14 cellular contexts compared by ENCODE assay signal in the genomic region with DNA sequence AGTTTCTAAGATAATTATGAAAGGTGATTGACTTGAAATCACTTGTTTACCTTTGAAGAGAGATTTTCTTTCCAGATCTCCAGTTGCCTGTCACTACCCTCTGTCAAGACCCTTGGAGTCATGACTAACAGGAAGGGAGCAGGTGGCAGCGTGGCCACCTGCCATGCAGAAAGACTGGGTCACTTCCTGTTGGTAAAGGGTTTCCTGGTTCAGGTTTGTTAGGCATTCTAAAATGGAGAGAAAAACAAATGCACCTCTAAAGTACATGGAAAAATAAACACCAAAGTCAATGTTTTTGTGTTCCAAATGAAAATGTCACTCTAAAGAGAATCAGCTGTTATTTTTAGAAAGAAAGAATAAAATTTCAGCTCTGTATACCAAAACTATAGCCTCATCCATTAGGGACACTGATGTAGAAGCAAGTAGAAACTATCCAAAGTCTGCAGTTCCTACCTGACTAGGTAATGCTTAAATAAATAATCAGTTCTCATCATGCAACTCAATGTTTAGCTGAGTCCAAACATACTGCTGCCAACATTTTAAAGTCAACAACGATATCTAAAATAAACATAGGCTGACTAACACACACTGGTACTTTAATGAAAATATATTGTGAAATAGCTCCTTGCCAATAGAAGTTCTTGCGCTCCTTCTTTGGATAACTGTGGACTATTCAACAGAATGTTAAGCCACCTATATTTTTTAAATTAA. TPM values are rescaled to one million over a fixed set of nuclear protein-coding genes. Genes with fewer than 3 reads are reported as not detected.
DNase-seq lines count a peak whose midpoint lies in the region; ATAC-seq and TF ChIP-seq lines count a peak whose summit lies in the region.
"Had no signal": no experiment of that assay in that cellular context is flagged by ENCODE, and none has a peak within 500 bp of the region (broad histone marks: within the 10 kb centered on the region; RNA-seq: fewer than 3 reads in every experiment).

No MANE protein-coding gene starts in this region.

- no peaks in the 10 kb centered on the region for H3K36me3 ChIP-seq in lung (ENCODE audit: control insufficient read depth in 2 of 2, insufficient read depth in 2 of 2, low read length in 2 of 2)
- H3K36me3 ChIP-seq: BLaER1 had no signal

- peak; percentile 68 for ATAC-seq in lung (ENCODE audit: insufficient read depth, low FRiP score)
- no peak for ATAC-seq in GM18907 (IDR thresholded peaks at IDR 0.05; ENCODE audit: unreplicated experiment)
- no peak for ATAC-seq in GM19351 (IDR thresholded peaks at IDR 0.05; ENCODE audit: unreplicated experiment)
- ATAC-seq: activated naive CD8-positive, alpha-beta T cell treated with anti-CD3 and anti-CD28 coated beads, Interleukin-2, amount 50 U/mL, for 24 hours; stimulated activated naive CD8-positive, alpha-beta T cell treated with anti-CD3 and anti-CD28 coated beads, Interleukin-15, amount 100 ng/mL, for 72 hours had no signal

- peaks cover 0 to 1% of the 10 kb centered on the region in 2 donors for H3K4me1 ChIP-seq in lung (ENCODE audit: control insufficient read depth in 2 of 2, insufficient read depth in 2 of 2, low read length in 2 of 2)
- H3K4me1 ChIP-seq: BLaER1 had no signal

- in situ Hi-C loops in KBM-7 (cut with MboI; ENCODE audit: low pct_unique_long_range_greater_than_20kb, low sequenced_read_pairs) = no loop called here

- peaks cover 0 to 2% of the 10 kb centered on the region in 2 donors for H3K9me3 ChIP-seq in lung (ENCODE audit: control insufficient read depth in 2 of 2, insufficient read depth in 1 of 2, low read length in 1 of 2)
- H3K9me3 ChIP-seq: BLaER1 had no signal

- DNase-seq in COLO668 (lab: John Stamatoyannopoulos, UW; ENCODE audit: unreplicated experiment) (peak; percentile 57), NCI-H2196 (lab: John Stamatoyannopoulos, UW; ENCODE audit: unreplicated experiment) (peak; percentile 75), chondrocyte (ENCODE audit: low spot score) (no peak), lung (ENCODE audit: low spot score) (no peak), NCI-H1048 (lab: John Stamatoyannopoulos, UW) (no peak), KBM-7 (no peak)
- DNase-seq: activated CD4-positive, alpha-beta T cell treated with anti-CD3 and anti-CD28 coated beads for 4 hours; activated naive CD8-positive, alpha-beta T cell treated with anti-CD3 and anti-CD28 coated beads, Interleukin-2, amount 50 U/mL, for 24 hours; Karpas-422; naive B cell; stimulated activated naive CD8-positive, alpha-beta T cell treated with anti-CD3 and anti-CD28 coated beads, Interleukin-15, amount 100 ng/mL, for 72 hours had no signal

- H3K4me3 ChIP-seq in lung = no peak overlapping the region
- H3K4me3 ChIP-seq: BLaER1 had no signal

- H3K27ac Mint-ChIP-seq in chondrocyte (ENCODE audit: unreplicated experiment) = peak overlapping the region; percentile 55
- H3K27ac Mint-ChIP-seq: activated naive CD8-positive, alpha-beta T cell treated with anti-CD3 and anti-CD28 coated beads, Interleukin-2, amount 50 U/mL, for 24 hours; naive B cell had no signal

- H3K36me3 Mint-ChIP-seq in chondrocyte (ENCODE audit: low read depth) = no peaks in the 10 kb centered on the region
- H3K36me3 Mint-ChIP-seq: naive B cell had no signal

- no peaks in the 10 kb centered on the region for H3K27me3 ChIP-seq in lung (ENCODE audit: control insufficient read depth, insufficient read depth)
- H3K27me3 ChIP-seq: BLaER1 had no signal

- TF ChIP-seq CTCF in chondrocyte (IDR thresholded peaks at IDR 0.05) = no peak
- TF ChIP-seq CTCF in lung (IDR thresholded peaks at IDR 0.05; ENCODE audit: control extremely low read depth, extremely low read depth) = no peak

- WGBS in lung, 2 donors = 36 to 66% methylated on average over 3 of the region's 3 CpGs

- H3K27me3 Mint-ChIP-seq in chondrocyte (ENCODE audit: low read depth) = no peaks in the 10 kb centered on the region

- peaks cover 8% of the 10 kb centered on the region for H3K9me3 Mint-ChIP-seq in chondrocyte (ENCODE audit: low read depth)
- H3K9me3 Mint-ChIP-seq: activated naive CD8-positive, alpha-beta T cell treated with anti-CD3 and anti-CD28 coated beads, Interleukin-2, amount 50 U/mL, for 24 hours; stimulated activated naive CD8-positive, alpha-beta T cell treated with anti-CD3 and anti-CD28 coated beads, Interleukin-15, amount 100 ng/mL, for 72 hours had no signal

- H3K4me3 Mint-ChIP-seq in chondrocyte (ENCODE audit: unreplicated experiment) = no peak overlapping the region
- H3K4me3 Mint-ChIP-seq: activated naive CD8-positive, alpha-beta T cell treated with anti-CD3 and anti-CD28 coated beads, Interleukin-2, amount 50 U/mL, for 24 hours; naive B cell; stimulated activated naive CD8-positive, alpha-beta T cell treated with anti-CD3 and anti-CD28 coated beads, Interleukin-15, amount 100 ng/mL, for 72 hours had no signal

- peak overlapping the region in 1 of 2 donors; percentile 91 for H3K27ac ChIP-seq in lung (ENCODE audit: low read depth in 1 of 2, low read length in 1 of 2)
- H3K27ac ChIP-seq: BLaER1 had no signal

- peaks cover 34% of the 10 kb centered on the region for H3K4me1 Mint-ChIP-seq in chondrocyte (ENCODE audit: low read depth)
- H3K4me1 Mint-ChIP-seq: activated naive CD8-positive, alpha-beta T cell treated with anti-CD3 and anti-CD28 coated beads, Interleukin-2, amount 50 U/mL, for 24 hours; naive B cell; stimulated activated naive CD8-positive, alpha-beta T cell treated with anti-CD3 and anti-CD28 coated beads, Interleukin-15, amount 100 ng/mL, for 72 hours had no signal

RNA-seq across cellular contexts. Expression of a gene that starts 23.9 kb away (rescaled TPM):
- total RNA-seq in chondrocyte (42.8 to 60.3 TPM (median 59.9 TPM) in 3 replicates), lung (100 to 1,000 TPM; 177 to 281 TPM)
- 100 to 1,000 TPM; 215 to 261 TPM for polyA plus RNA-seq in lung

Comparison
In these comparisons a context has a peak if more than half of its experiments do, and no peak if none do; other contexts are left out.
1. DNase-seq: peak in COLO668 (single experiment) and NCI-H2196 (single experiment); none in chondrocyte (single experiment), lung (single experiment), NCI-H1048 (single experiment) and KBM-7 (single experiment).